In genomic region chr3:25235033-25235432, GRCh38 we compare ENCODE assay signal across 29 cellular contexts.
DNase-seq lines count a peak whose midpoint lies in the region; FAIRE-seq and TF ChIP-seq lines count a peak whose summit lies in the region.
"Had no signal": no experiment of that assay in that cellular context is flagged by ENCODE, and none has a peak within 500 bp of the region (broad histone marks: within the 10 kb centered on the region; RNA-seq: fewer than 3 reads in every experiment).

No MANE protein-coding gene starts in this region.

- H3K9ac ChIP-seq in astrocyte (ENCODE audit: low read length): peak overlapping the region; percentile 44
- no peak overlapping the region for H3K9ac ChIP-seq in trophoblast cell (ENCODE audit: low read length)

- no peak overlapping the region for H3K18ac ChIP-seq in trophoblast cell (ENCODE audit: low read length)

- peak overlapping the region; percentile 87 for H2BK12ac ChIP-seq in trophoblast cell (ENCODE audit: low read length)

- H4K8ac ChIP-seq in trophoblast cell (ENCODE audit: low read depth, low read length): peak overlapping the region; percentile 54

- H3K27me3 Mint-ChIP-seq in astrocyte (ENCODE audit: low read depth, unreplicated experiment) (no peaks in the 10 kb centered on the region), MCF 10A (ENCODE audit: insufficient read depth, unreplicated experiment) (peaks cover 11% of the 10 kb centered on the region)
- H3K27me3 Mint-ChIP-seq: activated CD4-positive, alpha-beta T cell treated with anti-CD3 and anti-CD28 coated beads, Interleukin-2, amount 10 ng/mL, durations not matched to agents 24 days and 14 days; activated naive CD4-positive, alpha-beta T cell treated with anti-CD3 and anti-CD28 coated beads, Interleukin-2, amount 50 U/mL, for 24 hours; effector memory CD8-positive, alpha-beta T cell; stimulated activated memory B cell treated with anti-CD40 and anti-IgM and Interleukin-4, amounts not matched to agents 10 μg/mL and 1 μg/mL and 100 μg/mL, for 72 hours had no signal

- FAIRE-seq in astrocyte (lab: Jason Lieb, UNC): no peak
- FAIRE-seq: kidney, pancreas, RCC 7860 had no signal

- H3K4ac ChIP-seq in trophoblast cell (ENCODE audit: low read depth, low read length): no peak overlapping the region

- peak overlapping the region; percentile 51 for H3K4me2 ChIP-seq in astrocyte (ENCODE audit: low read length)
- H3K4me2 ChIP-seq in hepatocyte: peak overlapping the region; percentile 25
- no peak overlapping the region for H3K4me2 ChIP-seq in trophoblast cell (ENCODE audit: low read length)
- H3K4me2 ChIP-seq in osteoblast (ENCODE audit: insufficient read depth, low read length): no peak overlapping the region

- no peak overlapping the region for H3K14ac ChIP-seq in trophoblast cell (ENCODE audit: low read length)

- H3K9me3 ChIP-seq in astrocyte (ENCODE audit: insufficient read depth, low read depth, low read length) (no peaks in the 10 kb centered on the region), hepatocyte (ENCODE audit: low read depth) (no peaks in the 10 kb centered on the region), trophoblast cell (ENCODE audit: insufficient read depth, low read depth, low read length) (no peaks in the 10 kb centered on the region), osteoblast (ENCODE audit: low read depth, low read length) (no peaks in the 10 kb centered on the region)
- H3K9me3 ChIP-seq: heart left ventricle, MG63, pancreas, upper lobe of right lung had no signal

- no peak overlapping the region for H2AK5ac ChIP-seq in trophoblast cell (ENCODE audit: low read length)

- H3K9me2 ChIP-seq in hepatocyte (replicated peaks; ENCODE audit: insufficient read depth): no peaks in the 10 kb centered on the region

- H3K36me3 Mint-ChIP-seq in astrocyte (ENCODE audit: low read depth, unreplicated experiment): no peaks in the 10 kb centered on the region
- H3K36me3 Mint-ChIP-seq in MCF 10A (ENCODE audit: insufficient read depth, unreplicated experiment): no peaks in the 10 kb centered on the region
- H3K36me3 Mint-ChIP-seq: activated naive CD4-positive, alpha-beta T cell treated with anti-CD3 and anti-CD28 coated beads, Interleukin-2, amount 50 U/mL, for 24 hours; natural killer cell; stimulated activated memory B cell treated with anti-CD40 and anti-IgM and Interleukin-4, amounts not matched to agents 10 μg/mL and 1 μg/mL and 100 μg/mL, for 72 hours had no signal

- WGBS in hepatocyte (ENCODE audit: low lambda C conversion rate, missing lambda C conversion rate): 14% methylated on average over 1 of the region's 1 CpG
- no CpG with 5 or more reads among the region's 1 CpG for WGBS in trophoblast cell (ENCODE audit: extremely low coverage, insufficient coverage, insufficient read length)

- no peak overlapping the region for H4K91ac ChIP-seq in trophoblast cell (ENCODE audit: low read depth, low read length)

- H3K4me3 ChIP-seq in LNCaP clone FGC (ENCODE audit: low read depth, low read length): no peak overlapping the region
- H3K4me3 ChIP-seq in astrocyte (ENCODE audit: insufficient read depth, low read depth, low read length): no peak overlapping the region
- no peak overlapping the region for H3K4me3 ChIP-seq in hepatocyte
- H3K4me3 ChIP-seq in trophoblast cell (ENCODE audit: low read depth, low read length): no peak overlapping the region
- H3K4me3 ChIP-seq in osteoblast (ENCODE audit: insufficient read depth, low read length): no peak overlapping the region
- H3K4me3 ChIP-seq: cardiac muscle cell, heart left ventricle, MG63, pancreas, upper lobe of right lung had no signal

- BruUV-seq in MCF 10A (replicated peaks; lab: Mats Ljungman, UMichigan): no TSS peak

- H3K36me3 ChIP-seq in astrocyte (ENCODE audit: insufficient read depth, low read length) (no peaks in the 10 kb centered on the region), hepatocyte (replicated peaks; ENCODE audit: insufficient read depth, low read depth) (no peaks in the 10 kb centered on the region), trophoblast cell (ENCODE audit: control insufficient read depth in 1 of 2, insufficient read depth in 2 of 2, low read length in 2 of 2) (no peaks in the 10 kb centered on the region), osteoblast (ENCODE audit: insufficient read depth, low read length) (no peaks in the 10 kb centered on the region)
- H3K36me3 ChIP-seq: cardiac muscle cell, heart left ventricle, MG63, pancreas, upper lobe of right lung had no signal

- H4K20me1 ChIP-seq in astrocyte (ENCODE audit: insufficient read depth, low read length): no peaks in the 10 kb centered on the region
- H4K20me1 ChIP-seq in hepatocyte (ENCODE audit: insufficient read depth, poor library complexity, severe bottlenecking): no peaks in the 10 kb centered on the region
- H4K20me1 ChIP-seq in osteoblast (ENCODE audit: insufficient read depth, low read length): no peaks in the 10 kb centered on the region

- peak overlapping the region; percentile 58 for H3K27ac Mint-ChIP-seq in astrocyte (ENCODE audit: unreplicated experiment)
- no peak overlapping the region for H3K27ac Mint-ChIP-seq in MCF 10A (ENCODE audit: low read depth, unreplicated experiment)
- H3K27ac Mint-ChIP-seq: activated CD4-positive, alpha-beta T cell treated with anti-CD3 and anti-CD28 coated beads, Interleukin-2, amount 10 ng/mL, durations not matched to agents 24 days and 14 days; activated naive CD4-positive, alpha-beta T cell treated with anti-CD3 and anti-CD28 coated beads, Interleukin-2, amount 50 U/mL, for 24 hours; effector memory CD8-positive, alpha-beta T cell; natural killer cell; stimulated activated memory B cell treated with anti-CD40 and anti-IgM and Interleukin-4, amounts not matched to agents 10 μg/mL and 1 μg/mL and 100 μg/mL, for 72 hours had no signal

- no peak overlapping the region for H4K12ac ChIP-seq in trophoblast cell (ENCODE audit: low read depth, low read length)

- H3K9me3 Mint-ChIP-seq in astrocyte (ENCODE audit: unreplicated experiment) (no peaks in the 10 kb centered on the region), MCF 10A (ENCODE audit: unreplicated experiment) (no peaks in the 10 kb centered on the region)
- H3K9me3 Mint-ChIP-seq: activated CD4-positive, alpha-beta T cell treated with anti-CD3 and anti-CD28 coated beads, Interleukin-2, amount 10 ng/mL, durations not matched to agents 24 days and 14 days; activated naive CD4-positive, alpha-beta T cell treated with anti-CD3 and anti-CD28 coated beads, Interleukin-2, amount 50 U/mL, for 24 hours had no signal

- H3K4me1 ChIP-seq in astrocyte (ENCODE audit: insufficient read depth, low read length): peaks cover 3% of the 10 kb centered on the region
- H3K4me1 ChIP-seq in hepatocyte (ENCODE audit: insufficient read depth): peaks cover 15% of the 10 kb centered on the region
- peaks cover 0 to 3% of the 10 kb centered on the region in 2 experiments for H3K4me1 ChIP-seq in trophoblast cell (ENCODE audit: control insufficient read depth in 1 of 2, insufficient read depth in 2 of 2, low read length in 2 of 2)
- no peaks in the 10 kb centered on the region for H3K4me1 ChIP-seq in osteoblast (ENCODE audit: insufficient read depth, low read length)
- H3K4me1 ChIP-seq: pancreas, upper lobe of right lung had no signal

- H3K23ac ChIP-seq in trophoblast cell (ENCODE audit: low read length): no peak overlapping the region

- TF ChIP-seq CTCF in LNCaP clone FGC (IDR thresholded peaks at IDR 0.05; ENCODE audit: control insufficient read depth, extremely low read depth, insufficient read depth): no peak
- no peak for TF ChIP-seq CTCF in astrocyte (IDR thresholded peaks at IDR 0.05; ENCODE audit: insufficient read depth, low read depth, low read length)
- TF ChIP-seq CTCF in hepatocyte (IDR thresholded peaks at IDR 0.05; ENCODE audit: poor library complexity): no peak
- no peak for TF ChIP-seq CTCF in MCF 10A (IDR thresholded peaks at IDR 0.05; ENCODE audit: unreplicated experiment)
- no peak for TF ChIP-seq CTCF in osteoblast (IDR thresholded peaks at IDR 0.05; ENCODE audit: extremely low read depth, low read depth, low read length)

- DNase-seq in LNCaP clone FGC (ENCODE audit: low read depth) (peak; percentile 44), astrocyte (ENCODE audit: low read depth) (peak; percentile 18), hepatocyte (ENCODE audit: low spot score) (peak; percentile 17), trophoblast cell (no peak), occipital lobe (lab: John Stamatoyannopoulos, UW) (no peak), nucleus accumbens (lab: John Stamatoyannopoulos, UW) (no peak), MCF 10A (ENCODE audit: unreplicated experiment) (no peak), osteoblast (ENCODE audit: insufficient read length, low spot score, missing footprints) (no peak)
- DNase-seq: activated CD4-positive, alpha-beta T cell treated with anti-CD3 and anti-CD28 coated beads, Interleukin-2, amount 10 ng/mL, durations not matched to agents 24 days and 14 days; activated CD8-positive, alpha-beta memory T cell treated with anti-CD3 and anti-CD28 coated beads for 24 hours; C1 segment of cervical spinal cord; effector memory CD8-positive, alpha-beta T cell; foreskin fibroblast; GDM1; heart left ventricle; kidney; MG63; natural killer cell; NCI-H2029; pancreas; retina; SIG-M5; substantia nigra; T1000; upper lobe of right lung had no signal

- H2AFZ ChIP-seq in astrocyte (ENCODE audit: low read depth, low read length) (no peak overlapping the region), hepatocyte (no peak overlapping the region), trophoblast cell (ENCODE audit: insufficient read depth, low read length, poor library complexity) (no peak overlapping the region), osteoblast (ENCODE audit: low read length) (no peak overlapping the region)

- intact Hi-C loops in MCF 10A (cut with micrococcal nuclease): no loop called here

- H3K79me2 ChIP-seq in astrocyte (ENCODE audit: insufficient read depth, low read length) (no peaks in the 10 kb centered on the region), hepatocyte (no peaks in the 10 kb centered on the region), trophoblast cell (ENCODE audit: control insufficient read depth, insufficient read depth, low read length, poor library complexity) (no peaks in the 10 kb centered on the region), osteoblast (ENCODE audit: insufficient read depth, low read length) (no peaks in the 10 kb centered on the region)

- POLR2A ChIA-PET in MCF 10A (lab: Yijun Ruan, JAX): no interaction called here

- H2BK5ac ChIP-seq in trophoblast cell (ENCODE audit: low read depth, low read length, poor library complexity): peak overlapping the region; percentile 33

- H3K4me3 Mint-ChIP-seq in astrocyte (ENCODE audit: unreplicated experiment): no peak overlapping the region
- no peak overlapping the region for H3K4me3 Mint-ChIP-seq in MCF 10A (ENCODE audit: unreplicated experiment)
- H3K4me3 Mint-ChIP-seq: activated CD4-positive, alpha-beta T cell treated with anti-CD3 and anti-CD28 coated beads, Interleukin-2, amount 10 ng/mL, durations not matched to agents 24 days and 14 days; activated naive CD4-positive, alpha-beta T cell treated with anti-CD3 and anti-CD28 coated beads, Interleukin-2, amount 50 U/mL, for 24 hours; effector memory CD8-positive, alpha-beta T cell; natural killer cell; stimulated activated memory B cell treated with anti-CD40 and anti-IgM and Interleukin-4, amounts not matched to agents 10 μg/mL and 1 μg/mL and 100 μg/mL, for 72 hours had no signal

- H3K4me1 Mint-ChIP-seq in astrocyte (ENCODE audit: low read depth, unreplicated experiment) (peaks cover 16% of the 10 kb centered on the region), MCF 10A (ENCODE audit: insufficient read depth, unreplicated experiment) (no peaks in the 10 kb centered on the region)
- H3K4me1 Mint-ChIP-seq: activated CD4-positive, alpha-beta T cell treated with anti-CD3 and anti-CD28 coated beads, Interleukin-2, amount 10 ng/mL, durations not matched to agents 24 days and 14 days; activated naive CD4-positive, alpha-beta T cell treated with anti-CD3 and anti-CD28 coated beads, Interleukin-2, amount 50 U/mL, for 24 hours; natural killer cell; stimulated activated memory B cell treated with anti-CD40 and anti-IgM and Interleukin-4, amounts not matched to agents 10 μg/mL and 1 μg/mL and 100 μg/mL, for 72 hours had no signal

- peak overlapping the region; percentile 66 for H3K27ac ChIP-seq in astrocyte (ENCODE audit: low read depth, low read length)
- peak overlapping the region; percentile 67 for H3K27ac ChIP-seq in hepatocyte
- H3K27ac ChIP-seq in trophoblast cell (ENCODE audit: low read depth, low read length): peak overlapping the region; percentile 74
- H3K27ac ChIP-seq in osteoblast (ENCODE audit: low read depth, low read length): no peak overlapping the region
- H3K27ac ChIP-seq: cardiac muscle cell, heart left ventricle, pancreas, upper lobe of right lung had no signal

- CTCF ChIA-PET in MCF 10A (lab: Yijun Ruan, JAX): no interaction called here

- peak overlapping the region; percentile 51 for H2BK120ac ChIP-seq in trophoblast cell (ENCODE audit: insufficient read depth, low read length, poor library complexity)

- H3K27me3 ChIP-seq in astrocyte (ENCODE audit: insufficient read depth, low read length): no peaks in the 10 kb centered on the region
- no peaks in the 10 kb centered on the region for H3K27me3 ChIP-seq in hepatocyte
- H3K27me3 ChIP-seq in trophoblast cell (ENCODE audit: insufficient read depth, low read length): no peaks in the 10 kb centered on the region
- H3K27me3 ChIP-seq in osteoblast (ENCODE audit: insufficient read depth, low read length): no peaks in the 10 kb centered on the region
- H3K27me3 ChIP-seq: cardiac muscle cell, heart left ventricle, MG63, pancreas, upper lobe of right lung had no signal

- no peaks in the 10 kb centered on the region for H3K79me1 ChIP-seq in trophoblast cell (ENCODE audit: low read length)

Comparison
In these comparisons a context has a peak if more than half of its experiments do, and no peak if none do; other contexts are left out.
1. DNase-seq: peak in LNCaP clone FGC (single experiment), astrocyte (single experiment) and hepatocyte (single experiment); none in trophoblast cell (0 of 2), occipital lobe (single experiment), nucleus accumbens (0 of 56), MCF 10A (single experiment) and osteoblast (single experiment).
2. H3K4me2 ChIP-seq: peak in astrocyte (single experiment) and hepatocyte (single experiment); none in trophoblast cell (single experiment) and osteoblast (single experiment).